9 cellular contexts compared by ENCODE assay signal in the genomic region with DNA sequence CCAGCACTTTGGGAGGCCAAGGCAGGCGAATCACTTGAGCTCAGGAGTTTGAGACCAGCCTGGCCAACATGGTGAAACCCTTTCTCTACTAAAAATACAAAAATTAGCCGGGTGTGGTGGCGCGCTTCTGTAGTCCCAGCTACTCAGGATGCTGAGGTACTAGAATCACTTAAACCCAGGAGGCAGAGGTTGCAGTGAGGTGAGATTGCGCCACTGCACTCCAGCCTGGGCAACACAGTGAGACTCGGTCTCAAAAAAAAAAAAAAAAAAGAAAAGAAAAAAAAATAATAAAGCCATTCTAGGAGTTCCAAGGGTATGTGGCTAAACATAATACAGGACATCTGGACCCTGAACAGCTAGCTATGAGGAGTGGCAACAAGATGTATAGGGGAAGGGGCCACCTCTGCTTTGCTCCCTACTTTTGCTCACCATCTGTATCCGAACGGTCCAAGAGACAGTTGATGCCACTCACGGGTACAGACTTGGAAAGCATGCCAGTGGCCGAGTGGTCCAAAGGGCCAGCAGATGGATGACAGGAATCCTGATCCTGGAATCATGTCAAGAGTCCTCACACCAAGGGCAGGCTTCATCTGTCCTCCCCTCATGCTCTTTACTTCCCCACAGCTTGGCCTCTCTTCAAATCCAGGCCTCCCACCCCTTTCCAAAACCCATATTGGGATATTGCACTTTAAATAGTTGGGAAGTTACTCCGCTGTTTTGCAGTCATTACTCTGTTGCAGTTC. TPM values are rescaled to one million over a fixed set of nuclear protein-coding genes. Genes with fewer than 3 reads are reported as not detected.
"Had no signal": no experiment of that assay in that cellular context is flagged by ENCODE, and none has a peak within 500 bp of the region (broad histone marks: within the 10 kb centered on the region; RNA-seq: fewer than 3 reads in every experiment).

No MANE protein-coding gene starts in this region.

RNA-seq across cellular contexts. Expression of a gene that starts 43.6 kb away (rescaled TPM):
- total RNA-seq: endodermal cell; fibroblast of villous mesenchyme; heart left ventricle; kidney; lung; naive thymus-derived CD8-positive, alpha-beta T cell; right lobe of liver; suprapubic skin had no signal
- polyA plus RNA-seq: stomach had no signal
